1 cellular context compared by ENCODE assay signal in the genomic region with DNA sequence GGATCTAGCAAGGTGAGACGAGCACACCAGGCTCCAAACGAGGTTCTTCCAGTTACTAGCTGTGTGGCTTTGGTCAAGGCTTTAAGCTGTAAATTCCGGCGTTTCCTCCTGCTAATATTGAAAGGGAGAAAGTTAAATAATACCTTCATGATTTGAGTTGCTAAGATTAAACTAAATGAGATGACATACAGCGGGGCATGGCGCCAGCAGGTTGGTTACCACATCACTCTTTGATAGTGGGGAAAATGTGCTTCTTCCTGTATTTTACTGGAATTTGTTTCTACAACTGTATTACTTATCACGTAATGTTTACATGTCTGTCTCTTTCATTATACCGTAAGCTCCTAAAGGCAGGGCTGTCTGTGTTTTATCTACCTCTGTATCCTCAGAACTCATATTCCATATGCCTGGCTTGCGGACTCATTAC.
A peak's percentile ranks its signal among the peaks of the same experiment; 100 is the strongest.
TF ChIP-seq lines count a peak whose summit lies in the region.

No MANE protein-coding gene starts in this region.

TF ChIP-seq in K562, 482 proteins besides CTCF, POLR2A, EP300 and RAD21 (continued from another document):
- TF ChIP-seq, protein P1, sequence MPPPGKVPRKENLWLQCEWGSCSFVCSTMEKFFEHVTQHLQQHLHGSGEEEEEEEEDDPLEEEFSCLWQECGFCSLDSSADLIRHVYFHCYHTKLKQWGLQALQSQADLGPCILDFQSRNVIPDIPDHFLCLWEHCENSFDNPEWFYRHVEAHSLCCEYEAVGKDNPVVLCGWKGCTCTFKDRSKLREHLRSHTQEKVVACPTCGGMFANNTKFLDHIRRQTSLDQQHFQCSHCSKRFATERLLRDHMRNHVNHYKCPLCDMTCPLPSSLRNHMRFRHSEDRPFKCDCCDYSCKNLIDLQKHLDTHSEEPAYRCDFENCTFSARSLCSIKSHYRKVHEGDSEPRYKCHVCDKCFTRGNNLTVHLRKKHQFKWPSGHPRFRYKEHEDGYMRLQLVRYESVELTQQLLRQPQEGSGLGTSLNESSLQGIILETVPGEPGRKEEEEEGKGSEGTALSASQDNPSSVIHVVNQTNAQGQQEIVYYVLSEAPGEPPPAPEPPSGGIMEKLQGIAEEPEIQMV (tag; conservative IDR thresholded peaks at IDR 0.05; ENCODE audit: low read depth): no peak
- TF ChIP-seq MCM3 (IDR thresholded peaks at IDR 0.05): no peak
- TF ChIP-seq ZFP1 (CRISPR knock-in tag; IDR thresholded peaks at IDR 0.05): no peak
- TF ChIP-seq NR4A1 (CRISPR knock-in tag; IDR thresholded peaks at IDR 0.05): no peak
- no peak for TF ChIP-seq NR4A1 (tag; IDR thresholded peaks at IDR 0.05)
- TF ChIP-seq, protein P2, sequence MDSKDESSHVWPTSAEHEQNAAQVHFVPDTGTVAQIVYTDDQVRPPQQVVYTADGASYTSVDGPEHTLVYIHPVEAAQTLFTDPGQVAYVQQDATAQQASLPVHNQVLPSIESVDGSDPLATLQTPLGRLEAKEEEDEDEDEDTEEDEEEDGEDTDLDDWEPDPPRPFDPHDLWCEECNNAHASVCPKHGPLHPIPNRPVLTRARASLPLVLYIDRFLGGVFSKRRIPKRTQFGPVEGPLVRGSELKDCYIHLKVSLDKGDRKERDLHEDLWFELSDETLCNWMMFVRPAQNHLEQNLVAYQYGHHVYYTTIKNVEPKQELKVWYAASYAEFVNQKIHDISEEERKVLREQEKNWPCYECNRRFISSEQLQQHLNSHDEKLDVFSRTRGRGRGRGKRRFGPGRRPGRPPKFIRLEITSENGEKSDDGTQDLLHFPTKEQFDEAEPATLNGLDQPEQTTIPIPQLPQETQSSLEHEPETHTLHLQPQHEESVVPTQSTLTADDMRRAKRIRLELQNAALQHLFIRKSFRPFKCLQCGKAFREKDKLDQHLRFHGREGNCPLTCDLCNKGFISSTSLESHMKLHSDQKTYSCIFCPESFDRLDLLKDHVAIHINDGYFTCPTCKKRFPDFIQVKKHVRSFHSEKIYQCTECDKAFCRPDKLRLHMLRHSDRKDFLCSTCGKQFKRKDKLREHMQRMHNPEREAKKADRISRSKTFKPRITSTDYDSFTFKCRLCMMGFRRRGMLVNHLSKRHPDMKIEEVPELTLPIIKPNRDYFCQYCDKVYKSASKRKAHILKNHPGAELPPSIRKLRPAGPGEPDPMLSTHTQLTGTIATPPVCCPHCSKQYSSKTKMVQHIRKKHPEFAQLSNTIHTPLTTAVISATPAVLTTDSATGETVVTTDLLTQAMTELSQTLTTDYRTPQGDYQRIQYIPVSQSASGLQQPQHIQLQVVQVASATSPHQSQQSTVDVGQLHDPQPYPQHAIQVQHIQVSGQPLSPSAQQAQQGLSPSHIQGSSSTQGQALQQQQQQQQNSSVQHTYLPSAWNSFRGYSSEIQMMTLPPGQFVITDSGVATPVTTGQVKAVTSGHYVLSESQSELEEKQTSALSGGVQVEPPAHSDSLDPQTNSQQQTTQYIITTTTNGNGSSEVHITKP (IDR thresholded peaks at IDR 0.05; ENCODE audit: partially characterized antibody): no peak
- TF ChIP-seq HNRNPL (IDR thresholded peaks at IDR 0.05; ENCODE audit: low read depth, low read length): no peak
- TF ChIP-seq, protein P3, sequence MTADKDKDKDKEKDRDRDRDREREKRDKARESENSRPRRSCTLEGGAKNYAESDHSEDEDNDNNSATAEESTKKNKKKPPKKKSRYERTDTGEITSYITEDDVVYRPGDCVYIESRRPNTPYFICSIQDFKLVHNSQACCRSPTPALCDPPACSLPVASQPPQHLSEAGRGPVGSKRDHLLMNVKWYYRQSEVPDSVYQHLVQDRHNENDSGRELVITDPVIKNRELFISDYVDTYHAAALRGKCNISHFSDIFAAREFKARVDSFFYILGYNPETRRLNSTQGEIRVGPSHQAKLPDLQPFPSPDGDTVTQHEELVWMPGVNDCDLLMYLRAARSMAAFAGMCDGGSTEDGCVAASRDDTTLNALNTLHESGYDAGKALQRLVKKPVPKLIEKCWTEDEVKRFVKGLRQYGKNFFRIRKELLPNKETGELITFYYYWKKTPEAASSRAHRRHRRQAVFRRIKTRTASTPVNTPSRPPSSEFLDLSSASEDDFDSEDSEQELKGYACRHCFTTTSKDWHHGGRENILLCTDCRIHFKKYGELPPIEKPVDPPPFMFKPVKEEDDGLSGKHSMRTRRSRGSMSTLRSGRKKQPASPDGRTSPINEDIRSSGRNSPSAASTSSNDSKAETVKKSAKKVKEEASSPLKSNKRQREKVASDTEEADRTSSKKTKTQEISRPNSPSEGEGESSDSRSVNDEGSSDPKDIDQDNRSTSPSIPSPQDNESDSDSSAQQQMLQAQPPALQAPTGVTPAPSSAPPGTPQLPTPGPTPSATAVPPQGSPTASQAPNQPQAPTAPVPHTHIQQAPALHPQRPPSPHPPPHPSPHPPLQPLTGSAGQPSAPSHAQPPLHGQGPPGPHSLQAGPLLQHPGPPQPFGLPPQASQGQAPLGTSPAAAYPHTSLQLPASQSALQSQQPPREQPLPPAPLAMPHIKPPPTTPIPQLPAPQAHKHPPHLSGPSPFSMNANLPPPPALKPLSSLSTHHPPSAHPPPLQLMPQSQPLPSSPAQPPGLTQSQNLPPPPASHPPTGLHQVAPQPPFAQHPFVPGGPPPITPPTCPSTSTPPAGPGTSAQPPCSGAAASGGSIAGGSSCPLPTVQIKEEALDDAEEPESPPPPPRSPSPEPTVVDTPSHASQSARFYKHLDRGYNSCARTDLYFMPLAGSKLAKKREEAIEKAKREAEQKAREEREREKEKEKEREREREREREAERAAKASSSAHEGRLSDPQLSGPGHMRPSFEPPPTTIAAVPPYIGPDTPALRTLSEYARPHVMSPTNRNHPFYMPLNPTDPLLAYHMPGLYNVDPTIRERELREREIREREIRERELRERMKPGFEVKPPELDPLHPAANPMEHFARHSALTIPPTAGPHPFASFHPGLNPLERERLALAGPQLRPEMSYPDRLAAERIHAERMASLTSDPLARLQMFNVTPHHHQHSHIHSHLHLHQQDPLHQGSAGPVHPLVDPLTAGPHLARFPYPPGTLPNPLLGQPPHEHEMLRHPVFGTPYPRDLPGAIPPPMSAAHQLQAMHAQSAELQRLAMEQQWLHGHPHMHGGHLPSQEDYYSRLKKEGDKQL (CRISPR knock-in tag; IDR thresholded peaks at IDR 0.05; ENCODE audit: borderline replicate concordance): no peak
- no peak for TF ChIP-seq KDM4B (IDR thresholded peaks at IDR 0.05; ENCODE audit: borderline replicate concordance in 2 of 2, low read depth in 1 of 2)
- TF ChIP-seq ZNF263 (CRISPR knock-in tag; IDR thresholded peaks at IDR 0.05; ENCODE audit: borderline replicate concordance): 0 out of 2 replicates have a peak, but pooled peaks have one; percentile 2
- TF ChIP-seq ZNF140 (CRISPR knock-in tag; IDR thresholded peaks at IDR 0.05): no peak
- no peak for TF ChIP-seq GABPB1 (CRISPR knock-in tag; IDR thresholded peaks at IDR 0.05)
- TF ChIP-seq GTF2A2 (tag; IDR thresholded peaks at IDR 0.05): no peak
- TF ChIP-seq CBFA2T3 (IDR thresholded peaks at IDR 0.05): no peak
- TF ChIP-seq, protein P4, sequence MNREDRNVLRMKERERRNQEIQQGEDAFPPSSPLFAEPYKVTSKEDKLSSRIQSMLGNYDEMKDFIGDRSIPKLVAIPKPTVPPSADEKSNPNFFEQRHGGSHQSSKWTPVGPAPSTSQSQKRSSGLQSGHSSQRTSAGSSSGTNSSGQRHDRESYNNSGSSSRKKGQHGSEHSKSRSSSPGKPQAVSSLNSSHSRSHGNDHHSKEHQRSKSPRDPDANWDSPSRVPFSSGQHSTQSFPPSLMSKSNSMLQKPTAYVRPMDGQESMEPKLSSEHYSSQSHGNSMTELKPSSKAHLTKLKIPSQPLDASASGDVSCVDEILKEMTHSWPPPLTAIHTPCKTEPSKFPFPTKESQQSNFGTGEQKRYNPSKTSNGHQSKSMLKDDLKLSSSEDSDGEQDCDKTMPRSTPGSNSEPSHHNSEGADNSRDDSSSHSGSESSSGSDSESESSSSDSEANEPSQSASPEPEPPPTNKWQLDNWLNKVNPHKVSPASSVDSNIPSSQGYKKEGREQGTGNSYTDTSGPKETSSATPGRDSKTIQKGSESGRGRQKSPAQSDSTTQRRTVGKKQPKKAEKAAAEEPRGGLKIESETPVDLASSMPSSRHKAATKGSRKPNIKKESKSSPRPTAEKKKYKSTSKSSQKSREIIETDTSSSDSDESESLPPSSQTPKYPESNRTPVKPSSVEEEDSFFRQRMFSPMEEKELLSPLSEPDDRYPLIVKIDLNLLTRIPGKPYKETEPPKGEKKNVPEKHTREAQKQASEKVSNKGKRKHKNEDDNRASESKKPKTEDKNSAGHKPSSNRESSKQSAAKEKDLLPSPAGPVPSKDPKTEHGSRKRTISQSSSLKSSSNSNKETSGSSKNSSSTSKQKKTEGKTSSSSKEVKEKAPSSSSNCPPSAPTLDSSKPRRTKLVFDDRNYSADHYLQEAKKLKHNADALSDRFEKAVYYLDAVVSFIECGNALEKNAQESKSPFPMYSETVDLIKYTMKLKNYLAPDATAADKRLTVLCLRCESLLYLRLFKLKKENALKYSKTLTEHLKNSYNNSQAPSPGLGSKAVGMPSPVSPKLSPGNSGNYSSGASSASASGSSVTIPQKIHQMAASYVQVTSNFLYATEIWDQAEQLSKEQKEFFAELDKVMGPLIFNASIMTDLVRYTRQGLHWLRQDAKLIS (CRISPR knock-in tag; IDR thresholded peaks at IDR 0.05): 0 out of 2 replicates have a peak, but pooled peaks have one; percentile 2
- TF ChIP-seq ZNF143 (CRISPR knock-in tag; IDR thresholded peaks at IDR 0.05): no peak
- peak; percentile 14; the same call in 1 of the 2 replicates for TF ChIP-seq SLC30A9 (CRISPR knock-in tag; IDR thresholded peaks at IDR 0.05)
- TF ChIP-seq, protein P5, sequence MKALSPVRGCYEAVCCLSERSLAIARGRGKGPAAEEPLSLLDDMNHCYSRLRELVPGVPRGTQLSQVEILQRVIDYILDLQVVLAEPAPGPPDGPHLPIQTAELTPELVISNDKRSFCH (CRISPR knock-in tag; IDR thresholded peaks at IDR 0.05): no peak
- TF ChIP-seq, protein P5 (tag; IDR thresholded peaks at IDR 0.05): no peak
- no peak for TF ChIP-seq HNRNPLL (IDR thresholded peaks at IDR 0.05; ENCODE audit: low read depth, low read length, poor library complexity, severe bottlenecking)
- peak; percentile 9; the same call in 1 of the 2 replicates for TF ChIP-seq FOSL1 (tag; conservative IDR thresholded peaks at IDR 0.05)
- no peak for TF ChIP-seq ZFPM2 (CRISPR knock-in tag; IDR thresholded peaks at IDR 0.05)
- 0 out of 4 replicates have a peak, but pooled peaks of 1 of the 2 experiments have one; percentile 9 for TF ChIP-seq FOXA3 (CRISPR knock-in tag; conservative IDR thresholded peaks at IDR 0.05 in 1 of 2, IDR thresholded peaks at IDR 0.05 in 1 of 2)
- TF ChIP-seq IRF2 (CRISPR knock-in tag; IDR thresholded peaks at IDR 0.05): no peak
- TF ChIP-seq, protein P6, sequence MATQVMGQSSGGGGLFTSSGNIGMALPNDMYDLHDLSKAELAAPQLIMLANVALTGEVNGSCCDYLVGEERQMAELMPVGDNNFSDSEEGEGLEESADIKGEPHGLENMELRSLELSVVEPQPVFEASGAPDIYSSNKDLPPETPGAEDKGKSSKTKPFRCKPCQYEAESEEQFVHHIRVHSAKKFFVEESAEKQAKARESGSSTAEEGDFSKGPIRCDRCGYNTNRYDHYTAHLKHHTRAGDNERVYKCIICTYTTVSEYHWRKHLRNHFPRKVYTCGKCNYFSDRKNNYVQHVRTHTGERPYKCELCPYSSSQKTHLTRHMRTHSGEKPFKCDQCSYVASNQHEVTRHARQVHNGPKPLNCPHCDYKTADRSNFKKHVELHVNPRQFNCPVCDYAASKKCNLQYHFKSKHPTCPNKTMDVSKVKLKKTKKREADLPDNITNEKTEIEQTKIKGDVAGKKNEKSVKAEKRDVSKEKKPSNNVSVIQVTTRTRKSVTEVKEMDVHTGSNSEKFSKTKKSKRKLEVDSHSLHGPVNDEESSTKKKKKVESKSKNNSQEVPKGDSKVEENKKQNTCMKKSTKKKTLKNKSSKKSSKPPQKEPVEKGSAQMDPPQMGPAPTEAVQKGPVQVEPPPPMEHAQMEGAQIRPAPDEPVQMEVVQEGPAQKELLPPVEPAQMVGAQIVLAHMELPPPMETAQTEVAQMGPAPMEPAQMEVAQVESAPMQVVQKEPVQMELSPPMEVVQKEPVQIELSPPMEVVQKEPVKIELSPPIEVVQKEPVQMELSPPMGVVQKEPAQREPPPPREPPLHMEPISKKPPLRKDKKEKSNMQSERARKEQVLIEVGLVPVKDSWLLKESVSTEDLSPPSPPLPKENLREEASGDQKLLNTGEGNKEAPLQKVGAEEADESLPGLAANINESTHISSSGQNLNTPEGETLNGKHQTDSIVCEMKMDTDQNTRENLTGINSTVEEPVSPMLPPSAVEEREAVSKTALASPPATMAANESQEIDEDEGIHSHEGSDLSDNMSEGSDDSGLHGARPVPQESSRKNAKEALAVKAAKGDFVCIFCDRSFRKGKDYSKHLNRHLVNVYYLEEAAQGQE (CRISPR knock-in tag; IDR thresholded peaks at IDR 0.05; ENCODE audit: low read depth): no peak
- TF ChIP-seq TCFL5 (CRISPR knock-in tag; conservative IDR thresholded peaks at IDR 0.05): no peak
- TF ChIP-seq CBFA2T2 (conservative IDR thresholded peaks at IDR 0.05): no peak
- TF ChIP-seq CEBPG (CRISPR knock-in tag; IDR thresholded peaks at IDR 0.05): no peak
- 0 out of 4 replicates have a peak, but pooled peaks of 1 of the 2 experiments have one; percentile 4 for TF ChIP-seq CEBPG (tag; conservative IDR thresholded peaks at IDR 0.05 in 1 of 2, IDR thresholded peaks at IDR 0.05 in 1 of 2)
- no peak for TF ChIP-seq ZBTB8A (IDR thresholded peaks at IDR 0.05; ENCODE audit: partially characterized antibody)
- TF ChIP-seq MEF2D (tag; conservative IDR thresholded peaks at IDR 0.05; ENCODE audit: low read depth): no peak
